8 cellular contexts compared by ENCODE assay signal in the genomic region with DNA sequence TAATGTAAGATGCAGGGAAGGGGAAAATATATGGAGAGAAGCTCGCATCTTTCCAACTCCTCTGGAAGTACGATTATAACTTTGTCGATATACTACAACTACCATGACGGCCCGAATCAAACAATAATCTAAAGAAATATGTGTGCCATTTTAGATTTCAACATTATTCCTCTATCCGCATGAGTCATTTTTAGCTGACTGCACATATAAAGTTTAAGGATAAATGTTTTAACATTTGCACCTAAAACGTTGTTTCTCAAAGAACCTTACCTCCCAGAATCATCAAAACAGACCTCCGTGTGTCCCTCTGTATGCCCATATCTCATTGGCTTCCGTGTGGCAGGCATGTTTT. TPM values are rescaled to one million over a fixed set of nuclear protein-coding genes. Genes with fewer than 3 reads are reported as not detected.
A peak's percentile ranks its signal among the peaks of the same experiment; 100 is the strongest.
DNase-seq lines count a peak whose midpoint lies in the region; ATAC-seq and TF ChIP-seq lines count a peak whose summit lies in the region.

No MANE protein-coding gene starts in this region.

- no peaks in the 10 kb centered on the region for H3K36me3 ChIP-seq in mucosa of rectum (ENCODE audit: control insufficient read depth in 2 of 2, insufficient read depth in 2 of 2, low read length in 2 of 2)

- POLR2A ChIA-PET in MCF 10A (lab: Yijun Ruan, JAX) = interaction anchor here (0.5 to 6.4 kb wide), 34 partner anchors 8 to 1971 kb away, joined by 3 to 139 read pairs (median 4); a partner anchor contains a TSS

- intact Hi-C loops in MCF 10A (cut with micrococcal nuclease) = no loop called here

- peaks cover 40% of the 10 kb centered on the region for H3K36me3 Mint-ChIP-seq in stimulated activated naive CD8-positive, alpha-beta T cell treated with anti-CD3 and anti-CD28 coated beads, Interleukin-15, Interleukin-2, amounts not matched to agents 100 ng/mL and 50 ng/mL, for 24 hours (ENCODE audit: low read depth)
- H3K36me3 Mint-ChIP-seq in MCF 10A (ENCODE audit: insufficient read depth, unreplicated experiment) = peaks cover 8% of the 10 kb centered on the region

- H3K4me1 ChIP-seq in mucosa of rectum (ENCODE audit: control insufficient read depth in 2 of 2, insufficient read depth in 2 of 2, low read length in 2 of 2) = peaks cover 8 to 17% of the 10 kb centered on the region in 2 donors

- no peaks in the 10 kb centered on the region for H3K27me3 ChIP-seq in mucosa of rectum (ENCODE audit: control insufficient read depth in 2 of 2, insufficient read depth in 2 of 2, low read length in 2 of 2)

- ATAC-seq in stimulated activated naive CD8-positive, alpha-beta T cell treated with anti-CD3 and anti-CD28 coated beads, Interleukin-15, Interleukin-2, amounts not matched to agents 100 U/mL and 50 U/mL, for 24 hours = no peak
- no peak for ATAC-seq in GM21786 (IDR thresholded peaks at IDR 0.05; ENCODE audit: unreplicated experiment)
- ATAC-seq in GM19463 (IDR thresholded peaks at IDR 0.05; ENCODE audit: unreplicated experiment) = no peak

- TF ChIP-seq CTCF in MCF 10A (IDR thresholded peaks at IDR 0.05; ENCODE audit: unreplicated experiment) = no peak

- CTCF ChIA-PET in MCF 10A (lab: Yijun Ruan, JAX) = interaction anchor here (0.5 to 1.3 kb wide), 5 partner anchors 11 to 214 kb away, joined by 3 to 6 read pairs (median 3); a partner anchor contains a TSS

- no peak overlapping the region for H3K27ac ChIP-seq in mucosa of rectum (ENCODE audit: low read depth in 2 of 2, low read length in 2 of 2)

- no peaks in the 10 kb centered on the region for H3K9me3 ChIP-seq in mucosa of rectum (ENCODE audit: control insufficient read depth in 2 of 2, low read length in 2 of 2)

- peak overlapping the region; percentile 75 to 97 for H3K4me3 ChIP-seq in mucosa of rectum (ENCODE audit: low read length in 2 of 2)

- H3K4me1 Mint-ChIP-seq in stimulated activated naive CD8-positive, alpha-beta T cell treated with anti-CD3 and anti-CD28 coated beads, Interleukin-15, Interleukin-2, amounts not matched to agents 100 ng/mL and 50 ng/mL, for 24 hours (ENCODE audit: low read depth) = peaks cover 61% of the 10 kb centered on the region
- peaks cover 17% of the 10 kb centered on the region for H3K4me1 Mint-ChIP-seq in MCF 10A (ENCODE audit: insufficient read depth, unreplicated experiment)

- peak overlapping the region; percentile 93 for H3K27ac Mint-ChIP-seq in stimulated activated naive CD8-positive, alpha-beta T cell treated with anti-CD3 and anti-CD28 coated beads, Interleukin-15, Interleukin-2, amounts not matched to agents 100 ng/mL and 50 ng/mL, for 24 hours
- H3K27ac Mint-ChIP-seq in MCF 10A (ENCODE audit: low read depth, unreplicated experiment) = peak overlapping the region; percentile 88

- H3K9ac ChIP-seq in mucosa of rectum (ENCODE audit: low read depth in 1 of 2, low read length in 2 of 2) = peak overlapping the region; percentile 67 to 88

- no peaks in the 10 kb centered on the region for H3K9me3 Mint-ChIP-seq in stimulated activated naive CD8-positive, alpha-beta T cell treated with anti-CD3 and anti-CD28 coated beads, Interleukin-15, Interleukin-2, amounts not matched to agents 100 ng/mL and 50 ng/mL, for 24 hours
- no peaks in the 10 kb centered on the region for H3K9me3 Mint-ChIP-seq in MCF 10A (ENCODE audit: unreplicated experiment)

- DNase-seq in stimulated activated naive CD8-positive, alpha-beta T cell treated with anti-CD3 and anti-CD28 coated beads, Interleukin-15, Interleukin-2, amounts not matched to agents 100 U/mL and 50 U/mL, for 24 hours = no peak
- no peak for DNase-seq in MCF 10A (ENCODE audit: unreplicated experiment)
- DNase-seq in NCI-H69 (lab: John Stamatoyannopoulos, UW) = no peak
- no peak for DNase-seq in occipital lobe (lab: John Stamatoyannopoulos, UW)

- TSS peak; percentile 62 for BruUV-seq in MCF 10A (replicated peaks; lab: Mats Ljungman, UMichigan)

- no peaks in the 10 kb centered on the region for H3K27me3 Mint-ChIP-seq in stimulated activated naive CD8-positive, alpha-beta T cell treated with anti-CD3 and anti-CD28 coated beads, Interleukin-15, Interleukin-2, amounts not matched to agents 100 ng/mL and 50 ng/mL, for 24 hours
- H3K27me3 Mint-ChIP-seq in MCF 10A (ENCODE audit: insufficient read depth, unreplicated experiment) = no peaks in the 10 kb centered on the region

- peak overlapping the region; percentile 95 for H3K4me3 Mint-ChIP-seq in stimulated activated naive CD8-positive, alpha-beta T cell treated with anti-CD3 and anti-CD28 coated beads, Interleukin-15, Interleukin-2, amounts not matched to agents 100 ng/mL and 50 ng/mL, for 24 hours
- H3K4me3 Mint-ChIP-seq in MCF 10A (ENCODE audit: unreplicated experiment) = peak overlapping the region; percentile 91

RNA-seq across cellular contexts. Expression of a gene that starts 0.5 kb away (rescaled TPM):
- total RNA-seq in MCF 10A (2022) (5.8 and 6.5 TPM in 2 replicates), occipital lobe (9.0 TPM)

RNA-seq across cellular contexts. Expression of a gene that starts 0.6 kb away (rescaled TPM):
- 24.6 and 29.6 TPM in 2 replicates for total RNA-seq in MCF 10A (2022)
- total RNA-seq in occipital lobe = 39.6 TPM

RNA-seq across cellular contexts. Expression of a gene that starts 25.0 kb away (rescaled TPM):
- 118 and 123 TPM in 2 replicates for total RNA-seq in MCF 10A (2022)
- total RNA-seq in occipital lobe = 21.8 TPM
